ENCODE assay signal across 9 cellular contexts in the genomic region with DNA sequence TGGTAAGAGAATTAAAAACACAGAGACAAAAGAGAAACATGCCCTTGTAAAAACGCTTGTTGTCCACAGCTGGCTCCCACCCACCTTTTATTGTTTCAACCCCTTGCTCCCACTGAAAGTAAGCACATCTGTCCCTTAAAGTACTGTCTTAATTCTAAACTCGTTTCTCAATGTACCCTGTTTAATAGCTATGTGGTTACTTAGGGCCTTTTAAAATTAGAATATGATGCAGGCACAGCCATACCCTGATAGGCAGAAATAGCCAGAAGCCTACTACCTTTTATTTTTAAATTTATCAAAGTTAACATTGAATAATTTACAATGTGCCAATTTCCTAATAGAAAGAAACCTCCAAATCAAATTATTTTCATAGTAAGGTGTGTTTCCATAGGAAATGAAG. TPM values are rescaled to one million over a fixed set of nuclear protein-coding genes. Genes with fewer than 3 reads are reported as not detected.
"Had no signal": no experiment of that assay in that cellular context is flagged by ENCODE, and none has a peak within 500 bp of the region (broad histone marks: within the 10 kb centered on the region; RNA-seq: fewer than 3 reads in every experiment).

No MANE protein-coding gene starts in this region.

- DNase-seq: GM23248, GOT3, H7, H9, HCEC 1CT, HFFc6 had no signal

- H3K36me3 ChIP-seq: HAP-1 had no signal

- H3K9me3 ChIP-seq: HAP-1 had no signal

- H3K4me1 ChIP-seq: HAP-1 had no signal

- ATAC-seq: GM23338, HCT116 had no signal

- H3K27ac ChIP-seq: GM23248 had no signal

- H3K4me3 ChIP-seq: GM23248, GM23338, HAP-1 had no signal

RNA-seq across cellular contexts. Expression of gene MGAT4C, which starts 4.0 kb away (rescaled TPM):
- total RNA-seq: GM23248, HFFc6 had no signal
